ENCODE assay signal across 13 cellular contexts in the genomic region with DNA sequence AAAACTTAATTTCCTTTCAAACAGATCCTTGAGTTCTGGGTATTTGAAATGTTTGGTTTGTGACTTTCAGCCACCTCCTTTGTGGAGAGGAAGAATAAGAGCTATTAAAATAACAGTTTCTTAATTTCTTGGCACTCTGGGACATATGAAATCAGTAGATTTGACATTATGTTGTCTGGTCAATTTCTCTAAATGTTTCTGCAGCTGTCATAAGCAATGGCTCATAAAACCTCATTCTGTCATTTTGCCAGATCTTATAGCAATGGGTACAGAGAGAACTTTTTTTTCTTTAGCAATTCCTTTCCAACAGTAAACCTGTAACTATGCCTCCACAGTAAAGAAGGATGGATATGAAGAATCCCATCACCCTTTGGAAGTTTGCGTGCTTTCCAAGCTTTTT. TPM values are rescaled to one million over a fixed set of nuclear protein-coding genes. Genes with fewer than 3 reads are reported as not detected.
DNase-seq lines count a peak whose midpoint lies in the region; ATAC-seq and TF ChIP-seq lines count a peak whose summit lies in the region.
"Had no signal": no experiment of that assay in that cellular context is flagged by ENCODE, and none has a peak within 500 bp of the region (broad histone marks: within the 10 kb centered on the region; RNA-seq: fewer than 3 reads in every experiment).

No MANE protein-coding gene starts in this region.

- no peak for TF ChIP-seq EP300 in gastroesophageal sphincter (IDR thresholded peaks at IDR 0.05)

- ATAC-seq in gastroesophageal sphincter, result no peak
- ATAC-seq in thoracic aorta (ENCODE audit: insufficient number of reproducible peaks, low FRiP score, low read depth), result no peak
- ATAC-seq: naive thymus-derived CD4-positive, alpha-beta T cell had no signal

- DNase-seq in LHCN-M2 (ENCODE audit: low read depth) (peak; percentile 96), adipocyte (ENCODE audit: low read depth) (peak; percentile 54), thoracic aorta (ENCODE audit: low spot score) (no peak), H7 (no peak), NCI-H187 treated with DMSO at 0.1 percent for 48 hours (lab: John Stamatoyannopoulos, UW) (no peak), GM19240 (ENCODE audit: insufficient read length, low spot score) (no peak)
- DNase-seq: amniotic stem cell; endodermal cell; naive thymus-derived CD4-positive, alpha-beta T cell; posterior cingulate gyrus had no signal

- H3K36me3 ChIP-seq in adipocyte (ENCODE audit: control insufficient read depth, insufficient read depth, low read length, severe bottlenecking) (no peaks in the 10 kb centered on the region), gastroesophageal sphincter (no peaks in the 10 kb centered on the region), thoracic aorta (no peaks in the 10 kb centered on the region), H7 (replicated peaks; ENCODE audit: control insufficient read depth, insufficient read depth, low read length) (no peaks in the 10 kb centered on the region)

- no peak for TF ChIP-seq CTCF in gastroesophageal sphincter (IDR thresholded peaks at IDR 0.05)
- TF ChIP-seq CTCF in thoracic aorta (IDR thresholded peaks at IDR 0.05), result no peak

- H3K9ac ChIP-seq in adipocyte (ENCODE audit: low read length), result peak overlapping the region; percentile 56

- no peak for TF ChIP-seq POLR2A in gastroesophageal sphincter (IDR thresholded peaks at IDR 0.05)

- no peak overlapping the region for H3K4me3 ChIP-seq in adipocyte (ENCODE audit: low read length)
- H3K4me3 ChIP-seq in gastroesophageal sphincter, result no peak overlapping the region
- no peak overlapping the region for H3K4me3 ChIP-seq in thoracic aorta
- H3K4me3 ChIP-seq in H7 (ENCODE audit: insufficient read depth, low read depth, low read length), result no peak overlapping the region
- H3K4me3 ChIP-seq: smooth muscle cell had no signal

- H3K27me3 ChIP-seq in adipocyte (replicated peaks; ENCODE audit: control insufficient read depth, insufficient read depth, low read length) (no peaks in the 10 kb centered on the region), gastroesophageal sphincter (no peaks in the 10 kb centered on the region), thoracic aorta (replicated peaks; ENCODE audit: insufficient read depth) (no peaks in the 10 kb centered on the region), H7 (ENCODE audit: control insufficient read depth, insufficient read depth, low read length) (no peaks in the 10 kb centered on the region)

- 0 to 23% methylated on average over 1 of the region's 1 CpG for WGBS in gastroesophageal sphincter (ENCODE audit: low coverage in 1 of 2), 2 donors

- peaks cover 95% of the 10 kb centered on the region for H3K4me1 ChIP-seq in adipocyte (ENCODE audit: control insufficient read depth, insufficient read depth, low read length)
- peaks cover 46 to 98% (median 62%) of the 10 kb centered on the region in 3 donors for H3K4me1 ChIP-seq in gastroesophageal sphincter
- peaks cover 62 to 97% of the 10 kb centered on the region in 2 donors for H3K4me1 ChIP-seq in thoracic aorta (ENCODE audit: control insufficient read depth in 1 of 2, low read depth in 2 of 2)

- peak overlapping the region in 3 of 4 donors; percentile 18 to 34 (median 28) for H3K27ac ChIP-seq in gastroesophageal sphincter
- peak overlapping the region; percentile 8 to 32 for H3K27ac ChIP-seq in thoracic aorta
- H3K27ac ChIP-seq: C4-2B had no signal

- H3K9me3 ChIP-seq in adipocyte (ENCODE audit: control insufficient read depth, low read length) (no peaks in the 10 kb centered on the region), gastroesophageal sphincter (no peaks in the 10 kb centered on the region), thoracic aorta (no peaks in the 10 kb centered on the region)

RNA-seq across cellular contexts. Expression of gene LAMC1, which starts 52.6 kb away (rescaled TPM):
- 316 and 383 TPM in 2 replicates for total RNA-seq in LHCN-M2 (2014; rRNA removed)
- polyA plus RNA-seq in LHCN-M2 (2012), result 102 TPM
- total RNA-seq in gastroesophageal sphincter, result 100 to 1,000 TPM; 363 to 528 (median 514) TPM
- total RNA-seq in thoracic aorta, result 100 to 1,000 TPM; 273 to 362 TPM
- total RNA-seq in H7 (2014; rRNA removed; shearing (Covaris generic)), result 116 and 163 TPM in 2 replicates
- polyA plus RNA-seq: naive thymus-derived CD4-positive, alpha-beta T cell had no signal

Comparison
In these comparisons a context has a peak if more than half of its experiments do, and no peak if none do; other contexts are left out.
1. DNase-seq: peak in LHCN-M2 (single experiment) and adipocyte (single experiment); none in thoracic aorta (single experiment), H7 (single experiment), NCI-H187 treated with DMSO at 0.1 percent for 48 hours (single experiment) and GM19240 (single experiment).